1 cellular context compared by ENCODE assay signal in genomic region chr10:58348571-58349033, GRCh38.
TF ChIP-seq lines count a peak whose summit lies in the region.

No MANE protein-coding gene starts in this region.

TF ChIP-seq in HEK293, 187 proteins besides CTCF, POLR2A, EP300 and RAD21 (continued from another document):
- TF ChIP-seq ZNF18 (tag by site-specific recombination; IDR thresholded peaks at IDR 0.05) (peak; percentile 93), KLF17 (tag by site-specific recombination; IDR thresholded peaks at IDR 0.05) (no peak), ZXDB (tag by site-specific recombination; IDR thresholded peaks at IDR 0.05) (peak; percentile 51; the same call in 1 of the 2 replicates), PATZ1 (tag by site-specific recombination; IDR thresholded peaks at IDR 0.05) (no peak), ZNF704 (tag by site-specific recombination; IDR thresholded peaks at IDR 0.05) (no peak), ZNF10 (tag by site-specific recombination; IDR thresholded peaks at IDR 0.05) (no peak), ZNF488 (tag by site-specific recombination; IDR thresholded peaks at IDR 0.05) (no peak), ZNF266 (tag by site-specific recombination; IDR thresholded peaks at IDR 0.05; ENCODE audit: low read depth) (no peak), ZNF174 (tag by site-specific recombination; IDR thresholded peaks at IDR 0.05) (no peak), REST (tag by site-specific recombination; IDR thresholded peaks at IDR 0.05) (no peak), KLF8 (tag by site-specific recombination; IDR thresholded peaks at IDR 0.05) (no peak), ZFP3 (tag by site-specific recombination; IDR thresholded peaks at IDR 0.05; ENCODE audit: low read depth) (no peak), MZF1 (tag by site-specific recombination; IDR thresholded peaks at IDR 0.05; ENCODE audit: borderline replicate concordance) (peak; percentile 90), ZNF501 (tag by site-specific recombination; IDR thresholded peaks at IDR 0.05) (no peak), ZNF350 (tag by site-specific recombination; IDR thresholded peaks at IDR 0.05) (no peak), ZBTB44 (tag by site-specific recombination; IDR thresholded peaks at IDR 0.05) (no peak), ZNF837 (tag by site-specific recombination; IDR thresholded peaks at IDR 0.05) (no peak), SCRT1 (tag by site-specific recombination; IDR thresholded peaks at IDR 0.05; ENCODE audit: borderline replicate concordance) (peak; percentile 45; the same call in 1 of the 2 replicates), ZBTB26 (tag by site-specific recombination; optimal IDR thresholded peaks at IDR 0.05) (no peak), ZNF169 (tag by site-specific recombination; IDR thresholded peaks at IDR 0.05) (no peak), ZNF843 (tag by site-specific recombination; IDR thresholded peaks at IDR 0.05) (peak; percentile 77; the same call in 1 of the 2 replicates), ZFP41 (tag by site-specific recombination; IDR thresholded peaks at IDR 0.05; ENCODE audit: borderline replicate concordance) (no peak), ZNF701 (tag by site-specific recombination; IDR thresholded peaks at IDR 0.05) (no peak), ZNF530 (tag by site-specific recombination; IDR thresholded peaks at IDR 0.05; ENCODE audit: low read depth) (no peak), ZSCAN5A (tag by site-specific recombination; IDR thresholded peaks at IDR 0.05) (no peak), ZNF280C (tag by site-specific recombination; IDR thresholded peaks at IDR 0.05) (no peak)
TF ChIP-seq in HEK293: peak in this region for 22.
